8 cellular contexts compared by ENCODE assay signal in the genomic region with DNA sequence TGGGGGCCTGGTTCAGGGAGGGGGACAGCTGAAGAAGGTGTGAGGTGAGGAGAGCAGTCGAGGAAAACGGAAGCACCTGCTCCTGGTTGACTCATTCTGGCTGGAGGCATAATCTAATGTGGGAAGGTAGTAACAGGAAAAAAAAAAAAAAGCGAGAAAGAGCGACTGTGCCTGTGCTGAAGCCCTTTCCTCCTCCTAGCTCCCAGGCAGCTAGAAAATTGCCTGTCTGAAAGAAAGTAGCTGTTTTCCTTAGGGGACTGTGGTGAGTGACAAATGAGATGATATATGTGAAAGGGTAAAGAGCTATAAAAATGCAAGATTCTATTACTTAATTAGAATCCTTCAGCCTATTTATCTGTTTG. TPM values are rescaled to one million over a fixed set of nuclear protein-coding genes. Genes with fewer than 3 reads are reported as not detected.
DNase-seq lines count a peak whose midpoint lies in the region; ATAC-seq and TF ChIP-seq lines count a peak whose summit lies in the region.

No MANE protein-coding gene starts in this region.

- intact Hi-C loops in adrenal gland (cut with DNase I): loop anchor here in 1 of 2 donors (10.0 kb wide), 1 partner anchor 102 kb away; a partner anchor contains a TSS
- intact Hi-C loops in left lung (cut with DNase I): no loop called here

- peaks cover 81% of the 10 kb centered on the region for H3K27me3 Mint-ChIP-seq in activated naive CD4-positive, alpha-beta T cell treated with anti-CD3 and anti-CD28 coated beads, Interleukin-2, amount 10 ng/mL, durations not matched to agents 7 days and 5 days

- H3K4me1 ChIP-seq in adrenal gland (replicated peaks in 1 of 2): peaks cover 7 to 40% of the 10 kb centered on the region in 2 donors
- peaks cover 6 to 26% of the 10 kb centered on the region in 2 donors for H3K4me1 ChIP-seq in left lung
- peaks cover 0 to 42% (median 5%) of the 10 kb centered on the region in 4 donors for H3K4me1 ChIP-seq in tibial nerve

- H3K27ac Mint-ChIP-seq in activated naive CD4-positive, alpha-beta T cell treated with anti-CD3 and anti-CD28 coated beads, Interleukin-2, amount 10 ng/mL, durations not matched to agents 7 days and 5 days: no peak overlapping the region

- TF ChIP-seq EP300 in tibial nerve (IDR thresholded peaks at IDR 0.05): no peak

- no peak for TF ChIP-seq CTCF in adrenal gland (IDR thresholded peaks at IDR 0.05)
- TF ChIP-seq CTCF in left lung (IDR thresholded peaks at IDR 0.05): no peak
- no peak for TF ChIP-seq CTCF in tibial nerve (IDR thresholded peaks at IDR 0.05)

- no peaks in the 10 kb centered on the region for H3K27me3 ChIP-seq in adrenal gland
- peaks cover 0 to 42% of the 10 kb centered on the region in 2 donors for H3K27me3 ChIP-seq in left lung
- no peaks in the 10 kb centered on the region for H3K27me3 ChIP-seq in tibial nerve

- DNase-seq in activated naive CD4-positive, alpha-beta T cell treated with anti-CD3 and anti-CD28 coated beads, Interleukin-2, amount 10 ng/mL, durations not matched to agents 7 days and 5 days: no peak
- DNase-seq in activated naive CD4-positive, alpha-beta T cell treated with Interleukin-2 at 50 U/mL for 16 hours: no peak
- DNase-seq in adrenal gland: no peak
- DNase-seq in left lung: no peak
- DNase-seq in tibial nerve (ENCODE audit: low spot score in 2 of 2): no peak
- no peak for DNase-seq in iPS-NIHi11 (ENCODE audit: low spot score)
- no peak for DNase-seq in DMS153 (lab: John Stamatoyannopoulos, UW)
- DNase-seq in mesenteric fat pad (ENCODE audit: low spot score): no peak

- WGBS in adrenal gland, 4 donors: 13 to 35% (median 16%) methylated on average over 4 of the region's 4 CpGs
- WGBS in tibial nerve, 2 donors: 30 to 53% methylated on average over 4 of the region's 4 CpGs

- H3K27ac ChIP-seq in adrenal gland (peak overlapping the region in 3 of 5 donors; percentile 68 to 90 (median 84)), left lung (no peak overlapping the region), tibial nerve (peak overlapping the region in 3 of 4 donors; percentile 24 to 70 (median 51))

- H3K9me3 ChIP-seq in adrenal gland (replicated peaks in 1 of 3) (no peaks in the 10 kb centered on the region), left lung (no peaks in the 10 kb centered on the region), tibial nerve (no peaks in the 10 kb centered on the region)

- TF ChIP-seq POLR2A in adrenal gland (IDR thresholded peaks at IDR 0.05) (no peak), tibial nerve (IDR thresholded peaks at IDR 0.05) (no peak)

- peaks cover 32% of the 10 kb centered on the region for H3K4me1 Mint-ChIP-seq in activated naive CD4-positive, alpha-beta T cell treated with anti-CD3 and anti-CD28 coated beads, Interleukin-2, amount 10 ng/mL, durations not matched to agents 7 days and 5 days

- H3K36me3 ChIP-seq in adrenal gland (replicated peaks in 1 of 2) (no peaks in the 10 kb centered on the region), left lung (no peaks in the 10 kb centered on the region), tibial nerve (no peaks in the 10 kb centered on the region)

- H3K36me3 Mint-ChIP-seq in activated naive CD4-positive, alpha-beta T cell treated with anti-CD3 and anti-CD28 coated beads, Interleukin-2, amount 10 ng/mL, durations not matched to agents 7 days and 5 days: no peaks in the 10 kb centered on the region

- H3K4me3 ChIP-seq in adrenal gland: peak overlapping the region in 2 of 4 donors; percentile 62 to 70
- H3K4me3 ChIP-seq in left lung: peak overlapping the region; percentile 50 to 57
- H3K4me3 ChIP-seq in tibial nerve: peak overlapping the region; percentile 35 to 63 (median 54)

- no peaks in the 10 kb centered on the region for H3K9me3 Mint-ChIP-seq in activated naive CD4-positive, alpha-beta T cell treated with anti-CD3 and anti-CD28 coated beads, Interleukin-2, amount 10 ng/mL, durations not matched to agents 7 days and 5 days

- CTCF ChIA-PET in activated naive CD4-positive, alpha-beta T cell treated with anti-CD3 and anti-CD28 coated beads, Interleukin-2, amount 10 ng/mL, durations not matched to agents 7 days and 5 days (lab: Charles Lee): interaction anchor here (0.6 to 1.4 kb wide), 4 partner anchors 20 to 271 kb away, joined by 3 to 4 read pairs (median 4); no protein-coding TSS in a partner anchor

- H3K4me3 Mint-ChIP-seq in activated naive CD4-positive, alpha-beta T cell treated with anti-CD3 and anti-CD28 coated beads, Interleukin-2, amount 10 ng/mL, durations not matched to agents 7 days and 5 days: peak overlapping the region; percentile 70

- ATAC-seq in left lung: no peak

RNA-seq across cellular contexts. Expression of a gene that starts 4.9 kb away (rescaled TPM):
- total RNA-seq in adrenal gland: 100 to 1,000 TPM in 7 of 8 donors, 10 to 100 TPM in 1; 98.9 to 277 (median 150) TPM
- 100 to 1,000 TPM in 1 of 3 donors, 10 to 100 TPM in 2; 50.1 to 103 (median 57.5) TPM for polyA plus RNA-seq in adrenal gland
- total RNA-seq in left lung: 100 to 1,000 TPM; 101 to 104 TPM
- total RNA-seq in tibial nerve: 100 to 1,000 TPM in 1 of 4 donors, 10 to 100 TPM in 3; 12.2 to 311 (median 62.5) TPM
- total RNA-seq in mesenteric fat pad: 963 TPM

RNA-seq across cellular contexts. Expression of a gene that starts 46.1 kb away (rescaled TPM):
- total RNA-seq in adrenal gland (10 to 100 TPM; 10.2 to 21.4 (median 17.5) TPM), left lung (10 to 100 TPM; 12.4 to 16.0 TPM), tibial nerve (1 to 10 TPM; 4.4 to 9.6 (median 5.3) TPM), mesenteric fat pad (9.3 TPM)
- polyA plus RNA-seq in adrenal gland: 10 to 100 TPM in 1 of 3 donors, 1 to 10 TPM in 2; 3.9 to 22.9 (median 4.4) TPM

Comparison
In these comparisons a context has a peak if more than half of its experiments do, and no peak if none do; other contexts are left out.
1. H3K27ac ChIP-seq: peak in adrenal gland (3 of 5) and tibial nerve (3 of 4); none in left lung (0 of 2).